In genomic region chr20:61316351-61316750, GRCh38 we compare ENCODE assay signal across 26 cellular contexts.
"Had no signal": no experiment of that assay in that cellular context is flagged by ENCODE, and none has a peak within 500 bp of the region (broad histone marks: within the 10 kb centered on the region; RNA-seq: fewer than 3 reads in every experiment).

No MANE protein-coding gene starts in this region.

- H3K4me3 ChIP-seq: cardiac muscle cell, PC-9 had no signal

- H3K36me3 ChIP-seq: brain microvascular endothelial cell, cardiac muscle cell had no signal

- ATAC-seq: activated CD8-positive, alpha-beta T cell treated with anti-CD3 and anti-CD28 coated beads, Interleukin-2, amount 10 ng/mL, durations not matched to agents 7 days and 5 days; T-helper 17 cell; WTC11 had no signal

- H3K36me3 Mint-ChIP-seq: activated naive CD4-positive, alpha-beta T cell treated with anti-CD3 and anti-CD28 coated beads, Interleukin-2, amount 50 U/mL, for 24 hours; WTC11 had no signal

- H3K27me3 ChIP-seq: brain microvascular endothelial cell, cardiac muscle cell had no signal

- DNase-seq: activated CD4-positive, alpha-beta T cell treated with anti-CD3 and anti-CD28 coated beads for 48 hours; activated CD4-positive, alpha-beta T cell treated with anti-CD3 and anti-CD28 coated beads, Interleukin-2, amount 50 U/mL, for 4 hours; activated CD4-positive, CD25-positive, alpha-beta regulatory T cell treated with anti-CD3 and anti-CD28 coated beads, Interleukin-2, amount 50 U/mL, for 72 hours; activated CD8-positive, alpha-beta memory T cell treated with anti-CD3 and anti-CD28 coated beads, Interleukin-2, amount 50 U/mL, for 48 hours; activated CD8-positive, alpha-beta T cell treated with anti-CD3 and anti-CD28 coated beads, Interleukin-2, amount 10 ng/mL, durations not matched to agents 7 days and 5 days; activated effector memory CD4-positive, alpha-beta T cell treated with Interleukin-2 at 50 U/mL for 16 hours; activated naive CD4-positive, alpha-beta T cell; activated T-cell treated with anti-CD3 and anti-CD28 coated beads, Interleukin-2, amount 50 U/mL, for 1 hour; aorta; brain microvascular endothelial cell; MV-4-11; NCI-H1092 treated with DMSO at 0.1 percent for 48 hours; NCI-H1417 treated with DMSO at 0.1 percent for 48 hours; NCI-H1694; NCI-H2029 treated with DMSO at 0.1 percent for 48 hours; NCI-H446 treated with DMSO at 0.1 percent for 48 hours; NCI-H526 treated with DMSO at 0.1 percent for 48 hours; PC-9; SIG-M5; T-helper 17 cell; T-helper 9 cell had no signal

- H3K27ac ChIP-seq: brain microvascular endothelial cell, cardiac muscle cell, KMS-11, PC-9 had no signal

- H3K27me3 Mint-ChIP-seq: activated naive CD4-positive, alpha-beta T cell treated with anti-CD3 and anti-CD28 coated beads, Interleukin-2, amount 50 U/mL, for 24 hours had no signal

- H3K4me1 Mint-ChIP-seq: activated naive CD4-positive, alpha-beta T cell treated with anti-CD3 and anti-CD28 coated beads, Interleukin-2, amount 50 U/mL, for 24 hours; T-helper 17 cell had no signal

- H3K9me3 Mint-ChIP-seq: activated naive CD4-positive, alpha-beta T cell treated with anti-CD3 and anti-CD28 coated beads, Interleukin-2, amount 50 U/mL, for 24 hours; WTC11 had no signal

- H3K4me3 Mint-ChIP-seq: activated CD8-positive, alpha-beta T cell treated with anti-CD3 and anti-CD28 coated beads, Interleukin-2, amount 10 ng/mL, durations not matched to agents 7 days and 5 days; activated naive CD4-positive, alpha-beta T cell treated with anti-CD3 and anti-CD28 coated beads, Interleukin-2, amount 50 U/mL, for 24 hours; activated T-helper 1 cell treated with anti-CD3 and anti-CD28 coated beads, Interleukin-12 subunit alpha, Interleukin-12 subunit beta, Interleukin-2, Interleukin-4 antibody, amounts not matched to agents 30 ng/mL and 10 ng/mL and 1 ng/mL, durations not matched to agents 14 hours and 24 hours and 36 hours; T-helper 17 cell; WTC11 had no signal

- H3K27ac Mint-ChIP-seq: activated CD8-positive, alpha-beta T cell treated with anti-CD3 and anti-CD28 coated beads, Interleukin-2, amount 10 ng/mL, durations not matched to agents 7 days and 5 days; activated naive CD4-positive, alpha-beta T cell treated with anti-CD3 and anti-CD28 coated beads, Interleukin-2, amount 50 U/mL, for 24 hours; activated T-helper 1 cell treated with anti-CD3 and anti-CD28 coated beads, Interleukin-12 subunit alpha, Interleukin-12 subunit beta, Interleukin-2, Interleukin-4 antibody, amounts not matched to agents 30 ng/mL and 10 ng/mL and 1 ng/mL, durations not matched to agents 14 hours and 24 hours and 36 hours; T-helper 17 cell; WTC11 had no signal
